ENCODE assay signal across 21 cellular contexts in the genomic region with DNA sequence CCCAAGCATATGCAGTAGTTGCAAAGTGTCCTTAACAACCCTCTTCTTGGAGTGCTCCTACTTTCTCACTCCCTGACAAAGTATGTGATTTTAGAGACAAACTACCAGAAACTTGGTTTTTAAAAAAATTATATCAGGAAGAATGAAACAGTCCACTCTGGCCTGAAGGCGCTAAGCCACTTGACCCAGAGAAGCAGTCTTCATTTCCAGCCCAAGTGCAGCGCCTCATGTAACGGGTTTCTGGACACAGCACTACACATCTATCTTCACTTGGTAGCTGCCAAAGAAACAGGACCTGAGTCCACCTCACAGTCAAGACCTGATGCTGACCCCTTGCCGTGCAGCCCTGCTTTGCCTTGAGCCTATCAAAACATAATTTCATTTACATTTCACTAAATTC.
"Had no signal": no experiment of that assay in that cellular context is flagged by ENCODE, and none has a peak within 500 bp of the region (broad histone marks: within the 10 kb centered on the region; RNA-seq: fewer than 3 reads in every experiment).

No MANE protein-coding gene starts in this region.

- H3K4me3 Mint-ChIP-seq: naive thymus-derived CD8-positive, alpha-beta T cell; neural progenitor cell had no signal

- H3K27ac Mint-ChIP-seq: neural progenitor cell had no signal

- H3K9ac ChIP-seq: neural progenitor cell, parathyroid adenoma had no signal

- ATAC-seq: esophagus mucosa; heart left ventricle; mucosa of descending colon; naive thymus-derived CD8-positive, alpha-beta T cell had no signal

- H3K4me2 ChIP-seq: neural progenitor cell had no signal

- H2AFZ ChIP-seq: neural progenitor cell, parathyroid adenoma had no signal

- H3K4me3 ChIP-seq: heart left ventricle, mucosa of descending colon, neural progenitor cell, prostate gland, skin epidermis, stomach, thoracic aorta had no signal

- H3K27me3 ChIP-seq: heart left ventricle, neural progenitor cell, stomach had no signal

- H3K36me3 ChIP-seq: neural progenitor cell, prostate gland, stomach, thoracic aorta had no signal

- H3K36me3 Mint-ChIP-seq: neural progenitor cell had no signal

- H3K4me1 Mint-ChIP-seq: neural progenitor cell had no signal

- DNase-seq: cortex of kidney; effector memory CD4-positive, alpha-beta T cell; heart left ventricle; hypothalamus; kidney glomerular epithelial cell; mammary epithelial cell; mucosa of descending colon; naive thymus-derived CD8-positive, alpha-beta T cell; occipital lobe; stimulated activated CD4-positive, alpha-beta T cell treated with anti-CD3 and anti-CD28 coated beads, Interleukin-2, amount 100 ng/mL, for 24 hours; stimulated activated CD4-positive, alpha-beta T cell treated with anti-CD3 and anti-CD28 coated beads, Interleukin-4, amount 100 ng/mL, for 4 hours; stimulated activated naive CD4-positive, alpha-beta T cell; stomach; substantia nigra; trophoblast cell had no signal

- H3K27me3 Mint-ChIP-seq: naive thymus-derived CD8-positive, alpha-beta T cell had no signal

- H3K4me1 ChIP-seq: neural progenitor cell, parathyroid adenoma, prostate gland, stomach had no signal

- H3K9me3 ChIP-seq: heart left ventricle, mucosa of descending colon, prostate gland, stomach, thoracic aorta had no signal

- H3K79me2 ChIP-seq: parathyroid adenoma had no signal

- H3K9me3 Mint-ChIP-seq: naive thymus-derived CD8-positive, alpha-beta T cell had no signal

- H3K27ac ChIP-seq: neural progenitor cell, parathyroid adenoma, prostate gland, skin epidermis, stomach, thoracic aorta had no signal
